In genomic region chr9:22379272-22379671, GRCh38 we compare ENCODE assay signal across 27 cellular contexts.
DNase-seq lines count a peak whose midpoint lies in the region; ATAC-seq and TF ChIP-seq lines count a peak whose summit lies in the region.
"Had no signal": no experiment of that assay in that cellular context is flagged by ENCODE, and none has a peak within 500 bp of the region (broad histone marks: within the 10 kb centered on the region; RNA-seq: fewer than 3 reads in every experiment).

No MANE protein-coding gene starts in this region.

- peak overlapping the region; percentile 22 for H3K4me3 ChIP-seq in endocrine pancreas (ENCODE audit: control insufficient read depth, insufficient read depth, low read length)
- H3K4me3 ChIP-seq in hepatocyte, result no peak overlapping the region
- H3K4me3 ChIP-seq: BLaER1, left ventricle myocardium inferior, right lobe of liver, SK-N-MC, spleen had no signal

- no peak overlapping the region for H3K4me2 ChIP-seq in hepatocyte
- H3K4me2 ChIP-seq: BLaER1 had no signal

- peak; percentile 42 for DNase-seq in COLO668 (lab: John Stamatoyannopoulos, UW; ENCODE audit: unreplicated experiment)
- peak; percentile 88 for DNase-seq in NCI-H2081 treated with DMSO at 0.1 percent for 48 hours (lab: John Stamatoyannopoulos, UW)
- no peak for DNase-seq in left lobe of liver (ENCODE audit: low spot score)
- DNase-seq in hepatocyte (ENCODE audit: low spot score), result no peak
- DNase-seq: activated CD4-positive, alpha-beta memory T cell treated with anti-CD3 and anti-CD28 coated beads for 36 hours; activated naive CD4-positive, alpha-beta T cell treated with Interleukin-2 at 50 U/mL for 16 hours; caudate nucleus; cortex of kidney; DMS79 treated with DMSO at 0.1 percent for 48 hours; effector memory CD8-positive, alpha-beta T cell; erythroblast; GDM1; H7; KBM-7; left ventricle myocardium inferior; mesendoderm; NK-92 treated with Interleukin-12 subunit alpha and Interleukin-12 subunit beta, amount 100 ng/mL, for 24 hours; posterior cingulate gyrus; right lobe of liver; spleen; stimulated activated naive CD8-positive, alpha-beta T cell treated with anti-CD3 and anti-CD28 coated beads, Interleukin-15, amount 100 ng/mL, for 72 hours had no signal

- ATAC-seq in left lobe of liver, result no peak
- no peak for ATAC-seq in HG02759 (IDR thresholded peaks at IDR 0.05; ENCODE audit: unreplicated experiment)
- ATAC-seq: effector memory CD8-positive, alpha-beta T cell; right lobe of liver; stimulated activated naive CD8-positive, alpha-beta T cell treated with anti-CD3 and anti-CD28 coated beads, Interleukin-15, amount 100 ng/mL, for 72 hours had no signal

- H3K79me2 ChIP-seq in hepatocyte, result no peaks in the 10 kb centered on the region

- H3K9ac ChIP-seq in endocrine pancreas (ENCODE audit: control insufficient read depth, insufficient read depth, low read length), result no peak overlapping the region
- H3K9ac ChIP-seq: BLaER1 had no signal

- no peaks in the 10 kb centered on the region for H4K20me1 ChIP-seq in hepatocyte (ENCODE audit: insufficient read depth, poor library complexity, severe bottlenecking)
- H4K20me1 ChIP-seq: BLaER1 had no signal

- no peak overlapping the region for H2AFZ ChIP-seq in hepatocyte

- H3K36me3 ChIP-seq in endocrine pancreas (ENCODE audit: control insufficient read depth, insufficient read depth, low read length), result no peaks in the 10 kb centered on the region
- H3K36me3 ChIP-seq in hepatocyte (replicated peaks; ENCODE audit: insufficient read depth, low read depth), result no peaks in the 10 kb centered on the region
- H3K36me3 ChIP-seq: BLaER1, left ventricle myocardium inferior, neutrophil, right lobe of liver, spleen had no signal

- no peaks in the 10 kb centered on the region for H3K9me3 ChIP-seq in endocrine pancreas (ENCODE audit: control insufficient read depth, low read length)
- no peaks in the 10 kb centered on the region for H3K9me3 ChIP-seq in hepatocyte (ENCODE audit: low read depth)
- H3K9me3 ChIP-seq: BLaER1, left ventricle myocardium inferior, neutrophil, right lobe of liver, spleen had no signal

- TF ChIP-seq RAD21 in Ishikawa (IDR thresholded peaks at IDR 0.05; ENCODE audit: low read depth), result no peak

- no peak overlapping the region for H3K27ac ChIP-seq in hepatocyte
- H3K27ac ChIP-seq: BLaER1, left ventricle myocardium inferior, neutrophil, right lobe of liver, SK-N-MC, spleen had no signal

- no peaks in the 10 kb centered on the region for H3K9me2 ChIP-seq in hepatocyte (replicated peaks; ENCODE audit: insufficient read depth)

- H3K4me1 ChIP-seq in endocrine pancreas (ENCODE audit: control insufficient read depth, insufficient read depth, low read length), result no peaks in the 10 kb centered on the region
- no peaks in the 10 kb centered on the region for H3K4me1 ChIP-seq in hepatocyte (ENCODE audit: insufficient read depth)
- H3K4me1 ChIP-seq: BLaER1, left ventricle myocardium inferior, right lobe of liver, spleen had no signal

- no peak for TF ChIP-seq CTCF in hepatocyte (IDR thresholded peaks at IDR 0.05; ENCODE audit: poor library complexity)

- no peaks in the 10 kb centered on the region for H3K27me3 ChIP-seq in endocrine pancreas (ENCODE audit: control insufficient read depth, insufficient read depth, low read length)
- no peaks in the 10 kb centered on the region for H3K27me3 ChIP-seq in hepatocyte
- H3K27me3 ChIP-seq: BLaER1, neutrophil, right lobe of liver had no signal

- WGBS in hepatocyte (ENCODE audit: low lambda C conversion rate, missing lambda C conversion rate), result 60% methylated on average over 5 of the region's 5 CpGs

- no peak for TF ChIP-seq EP300 in Ishikawa (IDR thresholded peaks at IDR 0.05; ENCODE audit: borderline replicate concordance)

TF ChIP-seq in Ishikawa, 13 proteins besides CTCF, POLR2A, EP300 and RAD21:
- TF ChIP-seq NFIC (IDR thresholded peaks at IDR 0.05), result peak; percentile 41; the same call in 1 of the 2 replicates
- TF ChIP-seq TCF12 (IDR thresholded peaks at IDR 0.05; ENCODE audit: low read depth), result 0 out of 2 replicates have a peak, but pooled peaks have one; percentile 19
- no peak for TF ChIP-seq CEBPB (IDR thresholded peaks at IDR 0.05)

Comparison
In these comparisons a context has a peak if more than half of its experiments do, and no peak if none do; other contexts are left out.
1. DNase-seq: peak in COLO668 (single experiment) and NCI-H2081 treated with DMSO at 0.1 percent for 48 hours (single experiment); none in left lobe of liver (single experiment) and hepatocyte (single experiment).